In the genomic region with DNA sequence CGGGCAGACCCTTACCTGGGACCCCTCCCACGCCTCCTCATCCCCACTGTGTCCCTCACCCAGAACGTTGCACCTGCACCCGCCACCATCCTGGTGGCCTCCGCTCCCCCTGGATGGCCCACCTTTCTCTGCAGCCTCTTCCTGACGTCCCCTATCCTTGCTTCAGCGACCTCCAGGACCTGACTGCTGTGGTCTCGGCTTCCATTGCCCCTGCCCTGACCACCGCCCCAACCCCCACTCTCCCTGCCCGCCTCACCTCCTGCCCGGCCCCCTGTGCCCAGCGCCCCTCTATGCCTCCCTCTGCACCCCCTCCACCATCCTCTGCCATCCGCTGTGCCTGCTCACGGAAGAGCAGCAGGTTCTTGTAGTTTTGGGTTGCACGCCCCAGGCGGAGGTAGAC, we compare ENCODE assay signal across 28 cellular contexts. TPM values are rescaled to one million over a fixed set of nuclear protein-coding genes. Genes with fewer than 3 reads are reported as not detected.
DNase-seq lines count a peak whose midpoint lies in the region; ATAC-seq lines count a peak whose summit lies in the region.
"Had no signal": no experiment of that assay in that cellular context is flagged by ENCODE, and none has a peak within 500 bp of the region (broad histone marks: within the 10 kb centered on the region; RNA-seq: fewer than 3 reads in every experiment).

No MANE protein-coding gene starts in this region.

- H2BK5ac ChIP-seq in neuronal stem cell (ENCODE audit: low read length), result peak overlapping the region; percentile 59

- no peak for DNase-seq in activated naive CD8-positive, alpha-beta T cell treated with anti-CD3 and anti-CD28 coated beads, Interleukin-2, amount 50 U/mL, for 24 hours
- DNase-seq in neuronal stem cell (ENCODE audit: low spot score) (no peak), NCI-H2196 (lab: John Stamatoyannopoulos, UW; ENCODE audit: unreplicated experiment) (no peak)
- DNase-seq: activated CD4-positive, alpha-beta T cell treated with anti-CD3 and anti-CD28 coated beads, Interleukin-2, amount 10 ng/mL, durations not matched to agents 7 days and 5 days; activated naive CD4-positive, alpha-beta T cell treated with Interleukin-2 at 50 U/mL for 16 hours; brain microvascular endothelial cell; CD8-positive, alpha-beta memory T cell; cerebellar nuclear complex; dermis blood vessel endothelial cell; DMS 273 treated with DMSO at 0.1 percent for 48 hours; GOT3; HFFc6; NCI-H1092; NCI-H1694; NCI-H446; NCI-H774; stimulated activated CD4-positive, alpha-beta T cell treated with anti-CD3 and anti-CD28 coated beads, Interleukin-1b, Interleukin-23, amount 100 ng/mL, for 48 hours; T-helper 9 cell; tibial artery had no signal

- no peak overlapping the region for H3K14ac ChIP-seq in neuronal stem cell (ENCODE audit: low read length)

- no peak overlapping the region for H2AFZ ChIP-seq in neuronal stem cell (ENCODE audit: low read length)

- no peaks in the 10 kb centered on the region for H3K27me3 Mint-ChIP-seq in activated naive CD8-positive, alpha-beta T cell
- H3K27me3 Mint-ChIP-seq in activated naive CD8-positive, alpha-beta T cell treated with anti-CD3 and anti-CD28 coated beads, Interleukin-2, amount 50 U/mL, for 24 hours, result no peaks in the 10 kb centered on the region
- H3K27me3 Mint-ChIP-seq in IgD-negative memory B cell, result no peaks in the 10 kb centered on the region

- no peak overlapping the region for H4K8ac ChIP-seq in neuronal stem cell (ENCODE audit: low read depth, low read length)

- H3K79me1 ChIP-seq in neuronal stem cell (ENCODE audit: low read depth, low read length), result no peaks in the 10 kb centered on the region

- no CpG with 5 or more reads among the region's 16 CpGs for WGBS in neuronal stem cell (ENCODE audit: extremely low coverage in 2 of 2, insufficient read length in 2 of 2, insufficient replicate concordance in 1 of 2), 2 donors

- H3K18ac ChIP-seq in neuronal stem cell (ENCODE audit: low read length), result peak overlapping the region; percentile 48

- H2BK12ac ChIP-seq in neuronal stem cell (ENCODE audit: low read length), result peak overlapping the region; percentile 73

- H3K9ac ChIP-seq in neuronal stem cell (ENCODE audit: low read depth, low read length, poor library complexity), result no peak overlapping the region

- H3K4me3 Mint-ChIP-seq in activated naive CD8-positive, alpha-beta T cell, result peak overlapping the region; percentile 59
- H3K4me3 Mint-ChIP-seq in activated naive CD8-positive, alpha-beta T cell treated with anti-CD3 and anti-CD28 coated beads, Interleukin-2, amount 50 U/mL, for 24 hours, result no peak overlapping the region
- H3K4me3 Mint-ChIP-seq in IgD-negative memory B cell, result peak overlapping the region; percentile 84 to 96 (median 86)
- H3K4me3 Mint-ChIP-seq: activated CD4-positive, alpha-beta T cell treated with anti-CD3 and anti-CD28 coated beads, Interleukin-2, amount 10 ng/mL, durations not matched to agents 7 days and 5 days; endodermal cell; HFFc6 had no signal

- peak overlapping the region; percentile 98 for H2AK5ac ChIP-seq in neuronal stem cell (ENCODE audit: low read depth, low read length)

- H4K91ac ChIP-seq in neuronal stem cell (ENCODE audit: low read depth, low read length, poor library complexity), result no peak overlapping the region

- no peak overlapping the region for H2BK15ac ChIP-seq in neuronal stem cell (ENCODE audit: low read length)

- peaks cover 2 to 56% (median 4%) of the 10 kb centered on the region in 3 experiments for H3K27me3 ChIP-seq in neuronal stem cell (ENCODE audit: control insufficient read depth in 3 of 3, insufficient read depth in 3 of 3, low read depth in 1 of 3, low read length in 3 of 3)
- H3K27me3 ChIP-seq: right atrium auricular region had no signal

- H3K4me1 ChIP-seq in neuronal stem cell (ENCODE audit: control insufficient read depth in 2 of 2, insufficient read depth in 1 of 2, low read depth in 1 of 2, low read length in 2 of 2), result peaks cover 7% of the 10 kb centered on the region in 2 donors
- H3K4me1 ChIP-seq: A549 had no signal

- no peaks in the 10 kb centered on the region for H3K9me3 Mint-ChIP-seq in activated naive CD8-positive, alpha-beta T cell (ENCODE audit: low read depth)
- H3K9me3 Mint-ChIP-seq in activated naive CD8-positive, alpha-beta T cell treated with anti-CD3 and anti-CD28 coated beads, Interleukin-2, amount 50 U/mL, for 24 hours, result no peaks in the 10 kb centered on the region
- H3K9me3 Mint-ChIP-seq in IgD-negative memory B cell, result no peaks in the 10 kb centered on the region
- H3K9me3 Mint-ChIP-seq: activated CD4-positive, alpha-beta T cell treated with anti-CD3 and anti-CD28 coated beads, Interleukin-2, amount 10 ng/mL, durations not matched to agents 7 days and 5 days; HFFc6 had no signal

- peak overlapping the region; percentile 77 for H3K27ac Mint-ChIP-seq in activated naive CD8-positive, alpha-beta T cell
- no peak overlapping the region for H3K27ac Mint-ChIP-seq in activated naive CD8-positive, alpha-beta T cell treated with anti-CD3 and anti-CD28 coated beads, Interleukin-2, amount 50 U/mL, for 24 hours
- peak overlapping the region in 2 of 3 donors; percentile 74 to 86 for H3K27ac Mint-ChIP-seq in IgD-negative memory B cell
- H3K27ac Mint-ChIP-seq: activated CD4-positive, alpha-beta T cell treated with anti-CD3 and anti-CD28 coated beads, Interleukin-2, amount 10 ng/mL, durations not matched to agents 7 days and 5 days; CD8-positive, alpha-beta memory T cell; endodermal cell; HFFc6 had no signal

- no peak for ATAC-seq in activated naive CD8-positive, alpha-beta T cell treated with anti-CD3 and anti-CD28 coated beads, Interleukin-2, amount 50 U/mL, for 24 hours
- ATAC-seq in GM18868 (IDR thresholded peaks at IDR 0.05; ENCODE audit: unreplicated experiment), result no peak
- ATAC-seq: A549 had no signal

- H3K23ac ChIP-seq in neuronal stem cell (ENCODE audit: low read depth, low read length, poor library complexity), result peak overlapping the region; percentile 55

- H3K36me3 ChIP-seq in neuronal stem cell (replicated peaks in 1 of 2; ENCODE audit: control insufficient read depth in 2 of 2, insufficient read depth in 2 of 2, low read length in 2 of 2), result no peaks in the 10 kb centered on the region
- H3K36me3 ChIP-seq: brain microvascular endothelial cell, right atrium auricular region, tibial artery, vagina had no signal

- H3K27ac ChIP-seq in neuronal stem cell (replicated peaks; ENCODE audit: low read length), result no peak overlapping the region
- H3K27ac ChIP-seq: A549, brain microvascular endothelial cell, right atrium auricular region, tibial artery, vagina had no signal

- no peaks in the 10 kb centered on the region for H3K36me3 Mint-ChIP-seq in activated naive CD8-positive, alpha-beta T cell
- H3K36me3 Mint-ChIP-seq in activated naive CD8-positive, alpha-beta T cell treated with anti-CD3 and anti-CD28 coated beads, Interleukin-2, amount 50 U/mL, for 24 hours (ENCODE audit: low read depth), result no peaks in the 10 kb centered on the region
- peaks cover 2% of the 10 kb centered on the region for H3K36me3 Mint-ChIP-seq in IgD-negative memory B cell
- H3K36me3 Mint-ChIP-seq: CD8-positive, alpha-beta memory T cell had no signal

- no peak overlapping the region for H3K4ac ChIP-seq in neuronal stem cell (ENCODE audit: low read length)

- H2BK120ac ChIP-seq in neuronal stem cell (ENCODE audit: low read depth, low read length), result no peak overlapping the region

- no peak overlapping the region for H3K4me3 ChIP-seq in neuronal stem cell (ENCODE audit: low read length in 2 of 2)
- H3K4me3 ChIP-seq: A549, K562, tibial artery, vagina had no signal

- peaks cover 8% of the 10 kb centered on the region for H3K4me1 Mint-ChIP-seq in activated naive CD8-positive, alpha-beta T cell (ENCODE audit: low read depth)
- H3K4me1 Mint-ChIP-seq in activated naive CD8-positive, alpha-beta T cell treated with anti-CD3 and anti-CD28 coated beads, Interleukin-2, amount 50 U/mL, for 24 hours, result peaks cover 24% of the 10 kb centered on the region
- peaks cover 0 to 13% (median 11%) of the 10 kb centered on the region in 3 donors for H3K4me1 Mint-ChIP-seq in IgD-negative memory B cell
- H3K4me1 Mint-ChIP-seq: activated CD4-positive, alpha-beta T cell treated with anti-CD3 and anti-CD28 coated beads, Interleukin-2, amount 10 ng/mL, durations not matched to agents 7 days and 5 days; endodermal cell had no signal

- H3K4me2 ChIP-seq in neuronal stem cell (ENCODE audit: insufficient read depth, low read length, poor library complexity, severe bottlenecking), result no peak overlapping the region
- H3K4me2 ChIP-seq: A549 had no signal

- no peaks in the 10 kb centered on the region for H3K9me3 ChIP-seq in neuronal stem cell (replicated peaks in 1 of 2; ENCODE audit: control insufficient read depth in 2 of 2, insufficient read depth in 1 of 2, low read depth in 1 of 2, low read length in 2 of 2)
- H3K9me3 ChIP-seq: A549, right atrium auricular region, tibial artery, vagina had no signal

RNA-seq across cellular contexts. Expression of a gene that starts 2.2 kb away (rescaled TPM):
- polyA plus RNA-seq in IgD-negative memory B cell, result 68.0 TPM
- polyA plus RNA-seq in neuronal stem cell (2013, experiment 1 of 2), result 0.10 TPM
- 0.12 TPM for polyA plus RNA-seq in neuronal stem cell (2013, experiment 2 of 2)
- polyA plus RNA-seq: A549 had no signal

RNA-seq across cellular contexts. Expression of a gene that starts 7.8 kb away (rescaled TPM):
- polyA plus RNA-seq in IgD-negative memory B cell, result not detected
- polyA plus RNA-seq in neuronal stem cell (2013, experiment 1 of 2), result not detected
- not detected for polyA plus RNA-seq in neuronal stem cell (2013, experiment 2 of 2)
- polyA plus RNA-seq: A549; CD8-positive, alpha-beta memory T cell had no signal

RNA-seq across cellular contexts. Expression of a gene that starts 17.6 kb away (rescaled TPM):
- 0.44 TPM for polyA plus RNA-seq in IgD-negative memory B cell
- polyA plus RNA-seq in neuronal stem cell (2013, experiment 1 of 2), result not detected
- polyA plus RNA-seq in neuronal stem cell (2013, experiment 2 of 2), result not detected
- polyA plus RNA-seq: A549; CD8-positive, alpha-beta memory T cell; esophagus; K562 had no signal

RNA-seq across cellular contexts. Expression of a gene that starts 23.8 kb away (rescaled TPM):
- not detected for polyA plus RNA-seq in IgD-negative memory B cell
- polyA plus RNA-seq in neuronal stem cell (2013, experiment 1 of 2), result 0.03 TPM
- 0.08 TPM for polyA plus RNA-seq in neuronal stem cell (2013, experiment 2 of 2)
- polyA plus RNA-seq: CD8-positive, alpha-beta memory T cell; esophagus had no signal

RNA-seq across cellular contexts. Expression of a gene that starts 28.1 kb away (rescaled TPM):
- 0.90 TPM for polyA plus RNA-seq in IgD-negative memory B cell
- 40.0 TPM for polyA plus RNA-seq in neuronal stem cell (2013, experiment 1 of 2)
- polyA plus RNA-seq in neuronal stem cell (2013, experiment 2 of 2), result 39.1 TPM
- polyA plus RNA-seq: CD8-positive, alpha-beta memory T cell had no signal
